Comparison of ENCODE assay signal across 16 cellular contexts in genomic region chr7:44398953-44399574, GRCh38.
A peak's percentile ranks its signal among the peaks of the same experiment; 100 is the strongest.
DNase-seq lines count a peak whose midpoint lies in the region; ATAC-seq, FAIRE-seq and TF ChIP-seq lines count a peak whose summit lies in the region.
"Had no signal": no experiment of that assay in that cellular context is flagged by ENCODE, and none has a peak within 500 bp of the region (broad histone marks: within the 10 kb centered on the region; RNA-seq: fewer than 3 reads in every experiment).

No MANE protein-coding gene starts in this region.

- peak overlapping the region; percentile 67 to 77 for H3K27ac ChIP-seq in right atrium auricular region
- H3K27ac ChIP-seq: adrenal gland, skin epidermis had no signal

- peaks cover 0 to 40% of the 10 kb centered on the region in 2 donors for H3K4me1 ChIP-seq in right atrium auricular region
- H3K4me1 ChIP-seq: adrenal gland had no signal

- no peak overlapping the region for H3K4me3 ChIP-seq in right atrium auricular region
- H3K4me3 ChIP-seq: adrenal gland, skin epidermis had no signal

- ATAC-seq in HG02763 (IDR thresholded peaks at IDR 0.05; ENCODE audit: unreplicated experiment) = no peak
- ATAC-seq: naive thymus-derived CD4-positive, alpha-beta T cell had no signal

- no peaks in the 10 kb centered on the region for H3K27me3 ChIP-seq in right atrium auricular region
- H3K27me3 ChIP-seq: adrenal gland had no signal

- H3K36me3 ChIP-seq in right atrium auricular region = peaks cover 16% of the 10 kb centered on the region

- FAIRE-seq in GM19239 (lab: Jason Lieb, UNC) = no peak
- FAIRE-seq: keratinocyte, TTC549 had no signal

- no peak for TF ChIP-seq CTCF in right atrium auricular region (IDR thresholded peaks at IDR 0.05)

- DNase-seq in DMS 273 (lab: John Stamatoyannopoulos, UW; ENCODE audit: unreplicated experiment) = peak; percentile 97
- peak; percentile 76 for DNase-seq in NCI-H1092 treated with DMSO at 0.1 percent for 48 hours (lab: John Stamatoyannopoulos, UW)
- peak; percentile 47 for DNase-seq in SHP77 treated with DMSO at 0.1 percent for 48 hours (lab: John Stamatoyannopoulos, UW)
- DNase-seq in right atrium auricular region (ENCODE audit: low spot score) = no peak
- DNase-seq in GM19239 (ENCODE audit: insufficient read length, low spot score) = no peak
- no peak for DNase-seq in HUDEP-2 (lab: John Stamatoyannopoulos, UW; ENCODE audit: unreplicated experiment in 76 of 76)
- no peak for DNase-seq in T-helper 1 cell
- DNase-seq: foreskin melanocyte; HFFc6; naive thymus-derived CD4-positive, alpha-beta T cell; NCI-H2081 treated with DMSO at 0.1 percent for 48 hours had no signal

- H3K9me3 ChIP-seq in right atrium auricular region = no peaks in the 10 kb centered on the region
- H3K9me3 ChIP-seq: adrenal gland had no signal

Comparison
In these comparisons a context has a peak if more than half of its experiments do, and no peak if none do; other contexts are left out.
1. DNase-seq: peak in DMS 273 (single experiment), NCI-H1092 treated with DMSO at 0.1 percent for 48 hours (single experiment) and SHP77 treated with DMSO at 0.1 percent for 48 hours (single experiment); none in right atrium auricular region (single experiment), GM19239 (single experiment), HUDEP-2 (0 of 76) and T-helper 1 cell (0 of 5).